Comparison of ENCODE assay signal across 9 cellular contexts in the genomic region with DNA sequence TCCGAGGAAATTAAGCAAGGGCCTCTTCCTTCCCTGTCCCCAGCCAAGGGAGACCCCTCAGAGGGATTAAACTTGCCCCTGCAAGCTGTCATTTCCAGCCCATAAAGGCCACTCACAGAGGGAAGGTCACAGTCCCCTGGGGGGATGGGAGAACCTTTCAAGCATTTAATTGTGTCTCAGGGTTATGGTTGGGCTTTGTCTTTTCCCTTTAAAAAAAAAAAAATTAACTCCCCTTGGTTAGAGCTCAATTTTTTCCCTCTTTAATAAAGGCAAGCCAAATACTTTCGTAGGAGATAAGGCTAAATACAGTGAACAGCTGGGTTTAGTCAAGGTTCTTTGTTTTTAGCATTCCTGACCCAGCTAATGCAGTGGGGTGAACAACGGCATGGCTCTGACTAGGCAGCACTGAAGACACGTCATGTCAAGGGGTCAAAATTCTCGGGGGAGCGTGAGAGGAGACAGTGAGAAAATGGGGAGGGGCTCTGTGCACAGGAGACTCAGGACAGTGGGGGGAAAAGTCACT. TPM values are rescaled to one million over a fixed set of nuclear protein-coding genes. Genes with fewer than 3 reads are reported as not detected.
DNase-seq lines count a peak whose midpoint lies in the region; ATAC-seq and TF ChIP-seq lines count a peak whose summit lies in the region.
"Had no signal": no experiment of that assay in that cellular context is flagged by ENCODE, and none has a peak within 500 bp of the region (broad histone marks: within the 10 kb centered on the region; RNA-seq: fewer than 3 reads in every experiment).

No MANE protein-coding gene starts in this region.

- no peaks in the 10 kb centered on the region for H3K36me3 Mint-ChIP-seq in MCF 10A (ENCODE audit: insufficient read depth, unreplicated experiment)
- peaks cover 4 to 51% (median 29%) of the 10 kb centered on the region in 5 donors for H3K36me3 Mint-ChIP-seq in naive thymus-derived CD4-positive, alpha-beta T cell

- BruUV-seq in MCF 10A (replicated peaks; lab: Mats Ljungman, UMichigan), result no TSS peak

- H3K27ac ChIP-seq in breast epithelium (peak overlapping the region; percentile 57 to 86), fibroblast of lung (ENCODE audit: insufficient read depth, low read length) (peak overlapping the region; percentile 70)
- peak overlapping the region; percentile 40 for H3K27ac ChIP-seq in naive thymus-derived CD4-positive, alpha-beta T cell (ENCODE audit: low read depth, low read length)

- H3K27me3 ChIP-seq in breast epithelium (no peaks in the 10 kb centered on the region), fibroblast of lung (ENCODE audit: control insufficient read depth, insufficient read depth, low read length) (no peaks in the 10 kb centered on the region)
- no peaks in the 10 kb centered on the region for H3K27me3 ChIP-seq in naive thymus-derived CD4-positive, alpha-beta T cell (ENCODE audit: control insufficient read depth in 2 of 2, insufficient read depth in 2 of 2, low read length in 2 of 2)

- DNase-seq in breast epithelium (ENCODE audit: low spot score in 2 of 2) (no peak), MCF 10A (ENCODE audit: unreplicated experiment) (no peak), fibroblast of lung (ENCODE audit: low read depth in 2 of 2) (peak; percentile 82 to 94), HPDE6-E6E7 (ENCODE audit: extremely low spot score) (no peak), left colon (no peak)
- DNase-seq in naive thymus-derived CD4-positive, alpha-beta T cell, result no peak
- DNase-seq: activated naive CD8-positive, alpha-beta T cell treated with anti-CD3 and anti-CD28 coated beads, Interleukin-2, amount 10 ng/mL, durations not matched to agents 7 days and 5 days had no signal

- no peak overlapping the region for H3K27ac Mint-ChIP-seq in MCF 10A (ENCODE audit: low read depth, unreplicated experiment)
- H3K27ac Mint-ChIP-seq in naive thymus-derived CD4-positive, alpha-beta T cell, result peak overlapping the region in 8 of 9 donors; percentile 80 to 92 (median 84)
- H3K27ac Mint-ChIP-seq: activated naive CD8-positive, alpha-beta T cell treated with anti-CD3 and anti-CD28 coated beads, Interleukin-2, amount 10 ng/mL, durations not matched to agents 7 days and 5 days had no signal

- H3K9me3 ChIP-seq in breast epithelium, result no peaks in the 10 kb centered on the region
- no peaks in the 10 kb centered on the region for H3K9me3 ChIP-seq in fibroblast of lung (ENCODE audit: control insufficient read depth, insufficient read depth, low read depth, low read length)
- no peaks in the 10 kb centered on the region for H3K9me3 ChIP-seq in naive thymus-derived CD4-positive, alpha-beta T cell (ENCODE audit: control insufficient read depth in 2 of 3, low read length in 3 of 3)

- H4K20me1 ChIP-seq in fibroblast of lung (ENCODE audit: control insufficient read depth, extremely low read depth, insufficient read depth, low read length), result no peaks in the 10 kb centered on the region

- H3K9me3 Mint-ChIP-seq in MCF 10A (ENCODE audit: unreplicated experiment), result no peaks in the 10 kb centered on the region
- H3K9me3 Mint-ChIP-seq in naive thymus-derived CD4-positive, alpha-beta T cell, result no peaks in the 10 kb centered on the region
- H3K9me3 Mint-ChIP-seq: activated naive CD8-positive, alpha-beta T cell treated with anti-CD3 and anti-CD28 coated beads, Interleukin-2, amount 10 ng/mL, durations not matched to agents 7 days and 5 days had no signal

- no peak for ATAC-seq in naive thymus-derived CD4-positive, alpha-beta T cell
- ATAC-seq in left colon (no peak), HG03095 (IDR thresholded peaks at IDR 0.05; ENCODE audit: unreplicated experiment) (no peak), GM18867 (IDR thresholded peaks at IDR 0.05; ENCODE audit: unreplicated experiment) (no peak)

- no peak overlapping the region for H3K9ac ChIP-seq in fibroblast of lung (ENCODE audit: insufficient read depth, low read length)

- H3K36me3 ChIP-seq in breast epithelium (no peaks in the 10 kb centered on the region), fibroblast of lung (ENCODE audit: control insufficient read depth, insufficient read depth, low read length) (no peaks in the 10 kb centered on the region)
- H3K36me3 ChIP-seq in naive thymus-derived CD4-positive, alpha-beta T cell (ENCODE audit: control insufficient read depth in 2 of 3, insufficient read depth in 3 of 3, low read length in 3 of 3), result peaks cover 0 to 63% (median 7%) of the 10 kb centered on the region in 3 experiments

- H3K27me3 Mint-ChIP-seq in MCF 10A (ENCODE audit: insufficient read depth, unreplicated experiment), result no peaks in the 10 kb centered on the region
- H3K27me3 Mint-ChIP-seq in naive thymus-derived CD4-positive, alpha-beta T cell, result peaks cover 0 to 23% (median 0%) of the 10 kb centered on the region in 5 donors

- no peak overlapping the region for H2AFZ ChIP-seq in fibroblast of lung (ENCODE audit: low read length)

- CTCF ChIA-PET in MCF 10A (lab: Yijun Ruan, JAX), result interaction anchor here (0.6 kb wide), 1 partner anchor 926 kb away, joined by 3 read pairs; no protein-coding TSS in a partner anchor
- CTCF ChIA-PET in naive thymus-derived CD4-positive, alpha-beta T cell (lab: Charles Lee), result interaction anchor here (0.6 kb wide), 1 partner anchor 8 kb away, joined by 3 read pairs; no protein-coding TSS in a partner anchor

- intact Hi-C loops in breast epithelium (cut with DNase I; ENCODE audit: low total_unique reads), result no loop called here
- intact Hi-C loops in MCF 10A (cut with micrococcal nuclease), result no loop called here
- intact Hi-C loops in naive thymus-derived CD4-positive, alpha-beta T cell (cut with micrococcal nuclease), result no loop called here
- intact Hi-C loops in left colon (cut with DNase I, micrococcal nuclease), result no loop called here

- no peaks in the 10 kb centered on the region for H3K79me2 ChIP-seq in fibroblast of lung (ENCODE audit: control insufficient read depth, insufficient read depth, low read length)

- H3K4me1 ChIP-seq in breast epithelium (peaks cover 13 to 19% of the 10 kb centered on the region in 2 donors), fibroblast of lung (ENCODE audit: control insufficient read depth, extremely low read depth, insufficient read depth, low read length) (peaks cover 18% of the 10 kb centered on the region)
- peaks cover 0 to 5% of the 10 kb centered on the region in 2 donors for H3K4me1 ChIP-seq in naive thymus-derived CD4-positive, alpha-beta T cell (ENCODE audit: control insufficient read depth in 2 of 2, insufficient read depth in 2 of 2, low read length in 2 of 2)

- TF ChIP-seq CTCF in breast epithelium (IDR thresholded peaks at IDR 0.05) (no peak), MCF 10A (IDR thresholded peaks at IDR 0.05; ENCODE audit: unreplicated experiment) (no peak), fibroblast of lung (conservative IDR thresholded peaks at IDR 0.05 in 1 of 2, IDR thresholded peaks at IDR 0.05 in 1 of 2; ENCODE audit: low read depth in 1 of 2, low read length in 2 of 2) (no peak)

- H3K4me3 Mint-ChIP-seq in MCF 10A (ENCODE audit: unreplicated experiment), result no peak overlapping the region
- peak overlapping the region in 1 of 10 donors; percentile 20 for H3K4me3 Mint-ChIP-seq in naive thymus-derived CD4-positive, alpha-beta T cell
- H3K4me3 Mint-ChIP-seq: activated naive CD8-positive, alpha-beta T cell treated with anti-CD3 and anti-CD28 coated beads, Interleukin-2, amount 10 ng/mL, durations not matched to agents 7 days and 5 days had no signal

- H3K4me3 ChIP-seq in breast epithelium (peak overlapping the region in 1 of 3 donors; percentile 9), fibroblast of lung (replicated peaks in 1 of 4; ENCODE audit: control extremely low read depth in 1 of 4, insufficient read depth in 1 of 4, low read depth in 3 of 4, low read length in 4 of 4) (no peak overlapping the region)
- H3K4me3 ChIP-seq in naive thymus-derived CD4-positive, alpha-beta T cell (ENCODE audit: low read length), result no peak overlapping the region

- POLR2A ChIA-PET in MCF 10A (lab: Yijun Ruan, JAX), result interaction anchor here (0.8 to 1.1 kb wide), 2 partner anchors 261 kb away, joined by 3 read pairs; no protein-coding TSS in a partner anchor
- POLR2A ChIA-PET in naive thymus-derived CD4-positive, alpha-beta T cell (lab: Charles Lee), result no interaction called here

- TF ChIP-seq POLR2A in breast epithelium (IDR thresholded peaks at IDR 0.05), result no peak

- peak overlapping the region; percentile 53 for H3K4me2 ChIP-seq in fibroblast of lung (ENCODE audit: extremely low read depth, insufficient read depth, low read length)

- no peaks in the 10 kb centered on the region for H3K4me1 Mint-ChIP-seq in MCF 10A (ENCODE audit: insufficient read depth, unreplicated experiment)
- H3K4me1 Mint-ChIP-seq in naive thymus-derived CD4-positive, alpha-beta T cell, result peaks cover 4 to 46% (median 28%) of the 10 kb centered on the region in 7 donors

RNA-seq across cellular contexts. Expression of a gene that starts 30.4 kb away (rescaled TPM):
- total RNA-seq in breast epithelium (10 to 100 TPM in 2 of 3 donors, 1 to 10 TPM in 1; 8.3 to 13.1 (median 10.5) TPM), MCF 10A (2022) (0.16 and 0.52 TPM in 2 replicates), fibroblast of lung (1.8 and 2.1 TPM in 2 replicates), left colon (10 to 100 TPM; 27.0 to 46.5 TPM)
- polyA plus RNA-seq in fibroblast of lung, result 1.8 and 2.0 TPM in 2 replicates
- polyA plus RNA-seq in fibroblast of lung (2012), result 1.6 and 1.9 TPM in 2 replicates
- 0.59 and 1.5 TPM in 2 replicates for polyA minus RNA-seq in fibroblast of lung (ENCODE audit: low replicate concordance)
- 10 to 100 TPM in 4 of 5 experiments, 1 to 10 TPM in 1; 7.4 to 63.4 (median 39.5) TPM for total RNA-seq in naive thymus-derived CD4-positive, alpha-beta T cell
- 10 to 100 TPM; 10.5 to 16.2 TPM for polyA plus RNA-seq in naive thymus-derived CD4-positive, alpha-beta T cell

Comparison
In these comparisons a context has a peak if more than half of its experiments do, and no peak if none do; other contexts are left out.
1. DNase-seq: peak in fibroblast of lung (2 of 2); none in breast epithelium (0 of 2), MCF 10A (single experiment), naive thymus-derived CD4-positive, alpha-beta T cell (0 of 9), HPDE6-E6E7 (single experiment) and left colon (0 of 2).
2. Peak in every context shown above with its lines, with median percentiles within 50 percentile points of each other: H3K27ac ChIP-seq.